ENCODE assay signal across 24 cellular contexts in genomic region chr10:61447127-61447526, GRCh38. TPM values are rescaled to one million over a fixed set of nuclear protein-coding genes. Genes with fewer than 3 reads are reported as not detected.
A peak's percentile ranks its signal among the peaks of the same experiment; 100 is the strongest.
DNase-seq lines count a peak whose midpoint lies in the region; ATAC-seq, FAIRE-seq and TF ChIP-seq lines count a peak whose summit lies in the region.
"Had no signal": no experiment of that assay in that cellular context is flagged by ENCODE, and none has a peak within 500 bp of the region (broad histone marks: within the 10 kb centered on the region; RNA-seq: fewer than 3 reads in every experiment).

No MANE protein-coding gene starts in this region.

- no peaks in the 10 kb centered on the region for H3K9me3 Mint-ChIP-seq in HFFc6
- no peaks in the 10 kb centered on the region for H3K9me3 Mint-ChIP-seq in activated CD4-positive, alpha-beta T cell treated with anti-CD3 and anti-CD28 coated beads for 36 hours (ENCODE audit: low read depth)

- H3K27ac ChIP-seq in osteoblast (ENCODE audit: low read depth, low read length): no peak overlapping the region
- H3K27ac ChIP-seq: A549, HL-60, KMS-11 had no signal

- peaks cover 7% of the 10 kb centered on the region for H3K27me3 ChIP-seq in osteoblast (ENCODE audit: insufficient read depth, low read length)

- CTCF ChIA-PET in HEK293T (lab: Yijun Ruan, JAX): no interaction called here
- CTCF ChIA-PET in activated CD4-positive, alpha-beta T cell treated with anti-CD3 and anti-CD28 coated beads for 36 hours (lab: Charles Lee): interaction anchor here (0.6 kb wide), 1 partner anchor 176 kb away, joined by 4 read pairs; no protein-coding TSS in a partner anchor

- H3K4me3 ChIP-seq in choroid plexus epithelial cell (ENCODE audit: low read depth, low read length) (no peak overlapping the region), osteoblast (ENCODE audit: insufficient read depth, low read length) (no peak overlapping the region)
- H3K4me3 ChIP-seq: A549 had no signal

- FAIRE-seq in urothelium cell line (lab: Jason Lieb, UNC): no peak
- FAIRE-seq: A549, D721Med, GM12891, HepG2 had no signal

- ATAC-seq in activated CD4-positive, alpha-beta T cell treated with anti-CD3 and anti-CD28 coated beads for 36 hours: no peak
- ATAC-seq: A549 had no signal

- H3K36me3 Mint-ChIP-seq in HFFc6 (ENCODE audit: low read depth): no peaks in the 10 kb centered on the region
- no peaks in the 10 kb centered on the region for H3K36me3 Mint-ChIP-seq in activated CD4-positive, alpha-beta T cell treated with anti-CD3 and anti-CD28 coated beads for 36 hours (ENCODE audit: low read depth)

- no peaks in the 10 kb centered on the region for H3K36me3 ChIP-seq in osteoblast (ENCODE audit: insufficient read depth, low read length)
- H3K36me3 ChIP-seq: BE2C had no signal

- H4K20me1 ChIP-seq in osteoblast (ENCODE audit: insufficient read depth, low read length): no peaks in the 10 kb centered on the region

- DNase-seq in DMS 273 (lab: John Stamatoyannopoulos, UW; ENCODE audit: unreplicated experiment) (peak; percentile 28), HEK293T (ENCODE audit: extremely low spot score) (no peak), choroid plexus epithelial cell (ENCODE audit: low read depth) (peak; percentile 50), osteoblast (ENCODE audit: insufficient read length, low spot score, missing footprints) (peak; percentile 37), urothelium cell line (ENCODE audit: low spot score) (no peak), HFFc6 (no peak)
- no peak for DNase-seq in activated CD4-positive, alpha-beta T cell treated with anti-CD3 and anti-CD28 coated beads for 36 hours
- DNase-seq: BE2C; DMS79; NCI-H1417; NCI-H1694 treated with DMSO at 0.1 percent for 48 hours; NCI-H226; NCI-H510A treated with DMSO at 0.1 percent for 48 hours; NCI-H774; NK-92 treated with Interleukin-12 subunit alpha and Interleukin-12 subunit beta, amount 100 ng/mL, for 24 hours; Right ventricle myocardium superior had no signal

- H3K4me3 Mint-ChIP-seq in HFFc6: no peak overlapping the region
- H3K4me3 Mint-ChIP-seq in activated CD4-positive, alpha-beta T cell treated with anti-CD3 and anti-CD28 coated beads for 36 hours: no peak overlapping the region

- no peak overlapping the region for H3K27ac Mint-ChIP-seq in HFFc6
- no peak overlapping the region for H3K27ac Mint-ChIP-seq in activated CD4-positive, alpha-beta T cell treated with anti-CD3 and anti-CD28 coated beads for 36 hours

- H3K79me2 ChIP-seq in osteoblast (ENCODE audit: insufficient read depth, low read length): no peaks in the 10 kb centered on the region

- no peaks in the 10 kb centered on the region for H3K9me3 ChIP-seq in osteoblast (ENCODE audit: low read depth, low read length)
- H3K9me3 ChIP-seq: A549, BE2C had no signal

- H3K4me1 ChIP-seq in osteoblast (ENCODE audit: insufficient read depth, low read length): no peaks in the 10 kb centered on the region
- H3K4me1 ChIP-seq: A549, BE2C had no signal

- H3K27me3 Mint-ChIP-seq in HFFc6 (ENCODE audit: insufficient read depth): peaks cover 7% of the 10 kb centered on the region
- peaks cover 11% of the 10 kb centered on the region for H3K27me3 Mint-ChIP-seq in activated CD4-positive, alpha-beta T cell treated with anti-CD3 and anti-CD28 coated beads for 36 hours

- H3K4me1 Mint-ChIP-seq in HFFc6 (ENCODE audit: low read depth): no peaks in the 10 kb centered on the region
- H3K4me1 Mint-ChIP-seq in activated CD4-positive, alpha-beta T cell treated with anti-CD3 and anti-CD28 coated beads for 36 hours: peaks cover 3% of the 10 kb centered on the region

- POLR2A ChIA-PET in HEK293T (lab: Yijun Ruan, JAX): no interaction called here
- POLR2A ChIA-PET in activated CD4-positive, alpha-beta T cell treated with anti-CD3 and anti-CD28 coated beads for 36 hours (lab: Charles Lee): no interaction called here

- H2AFZ ChIP-seq in osteoblast (ENCODE audit: low read length): no peak overlapping the region

- intact Hi-C loops in activated CD4-positive, alpha-beta T cell treated with anti-CD3 and anti-CD28 coated beads for 36 hours (cut with DNase I, micrococcal nuclease): no loop called here

- TF ChIP-seq CTCF in choroid plexus epithelial cell (conservative IDR thresholded peaks at IDR 0.05; ENCODE audit: low read depth, low read length): no peak
- no peak for TF ChIP-seq CTCF in osteoblast (IDR thresholded peaks at IDR 0.05; ENCODE audit: extremely low read depth, low read depth, low read length)
- no peak for TF ChIP-seq CTCF in HFFc6 (IDR thresholded peaks at IDR 0.05)

- no peak overlapping the region for H3K4me2 ChIP-seq in osteoblast (ENCODE audit: insufficient read depth, low read length)
- H3K4me2 ChIP-seq: A549, KMS-11 had no signal

TF ChIP-seq in HEK293T, 16 proteins besides CTCF, POLR2A, EP300 and RAD21:
- TF ChIP-seq, protein P1, sequence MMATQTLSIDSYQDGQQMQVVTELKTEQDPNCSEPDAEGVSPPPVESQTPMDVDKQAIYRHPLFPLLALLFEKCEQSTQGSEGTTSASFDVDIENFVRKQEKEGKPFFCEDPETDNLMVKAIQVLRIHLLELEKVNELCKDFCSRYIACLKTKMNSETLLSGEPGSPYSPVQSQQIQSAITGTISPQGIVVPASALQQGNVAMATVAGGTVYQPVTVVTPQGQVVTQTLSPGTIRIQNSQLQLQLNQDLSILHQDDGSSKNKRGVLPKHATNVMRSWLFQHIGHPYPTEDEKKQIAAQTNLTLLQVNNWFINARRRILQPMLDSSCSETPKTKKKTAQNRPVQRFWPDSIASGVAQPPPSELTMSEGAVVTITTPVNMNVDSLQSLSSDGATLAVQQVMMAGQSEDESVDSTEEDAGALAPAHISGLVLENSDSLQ (IDR thresholded peaks at IDR 0.05): peak; percentile 84
- TF ChIP-seq ARNT (IDR thresholded peaks at IDR 0.05): no peak

RNA-seq across cellular contexts. Expression of gene TMEM26, which starts 6.1 kb away (rescaled TPM):
- 6.5 and 10.3 TPM in 2 replicates for total RNA-seq in osteoblast
- total RNA-seq in HFFc6 (2021; fragmentation: NEBNext Ultra II Directional; extraction: Animal tissue kit (Norgen Biotek cat#: 25700)): not detected
- total RNA-seq in activated CD4-positive, alpha-beta T cell treated with anti-CD3 and anti-CD28 coated beads for 36 hours: not detected
- total RNA-seq: H7, HepG2, HT-29 had no signal

Comparison
In these comparisons a context has a peak if more than half of its experiments do, and no peak if none do; other contexts are left out.
1. DNase-seq: peak in DMS 273 (single experiment), choroid plexus epithelial cell (single experiment) and osteoblast (single experiment); none in HEK293T (single experiment), urothelium cell line (single experiment), HFFc6 (single experiment) and activated CD4-positive, alpha-beta T cell treated with anti-CD3 and anti-CD28 coated beads for 36 hours (single experiment).